9 cellular contexts compared by ENCODE assay signal in genomic region chr3:58299839-58300516, GRCh38. TPM values are rescaled to one million over a fixed set of nuclear protein-coding genes. Genes with fewer than 3 reads are reported as not detected.
DNase-seq lines count a peak whose midpoint lies in the region; ATAC-seq, FAIRE-seq and TF ChIP-seq lines count a peak whose summit lies in the region.
"Had no signal": no experiment of that assay in that cellular context is flagged by ENCODE, and none has a peak within 500 bp of the region (broad histone marks: within the 10 kb centered on the region; RNA-seq: fewer than 3 reads in every experiment).

No MANE protein-coding gene starts in this region.

- H3K56ac ChIP-seq in H1 (replicated peaks; ENCODE audit: insufficient read length, low read depth, low read length): no peak overlapping the region

- H2AFZ ChIP-seq in DND-41 (ENCODE audit: low read depth, low read length) (no peak overlapping the region), H1 (ENCODE audit: low read length) (no peak overlapping the region)

- no peak overlapping the region for H3K27ac ChIP-seq in DND-41 (ENCODE audit: low read length)
- H3K27ac ChIP-seq in H1 (ENCODE audit: low read depth, low read length): no peak overlapping the region

- no peak for ATAC-seq in DND-41 (ENCODE audit: insufficient read depth, low read depth)
- ATAC-seq: left colon had no signal

- peaks cover 16% of the 10 kb centered on the region for H3K27me3 ChIP-seq in DND-41 (ENCODE audit: insufficient read depth, low read length, poor library complexity)
- H3K27me3 ChIP-seq in H1 (replicated peaks in 1 of 4; ENCODE audit: control insufficient read depth in 3 of 4, extremely low read depth in 1 of 4, insufficient read depth in 3 of 4, low read length in 3 of 4): no peaks in the 10 kb centered on the region; a peak in 1 of 7 replicates

- H3K9ac ChIP-seq in DND-41 (ENCODE audit: low read depth, low read length) (no peak overlapping the region), H1 (replicated peaks in 1 of 4; ENCODE audit: extremely low read depth in 1 of 4, low read depth in 3 of 4, low read length in 3 of 4) (no peak overlapping the region)

- no peak overlapping the region for H4K8ac ChIP-seq in H1 (ENCODE audit: extremely low read depth, insufficient read depth, low read length)

- no peak overlapping the region for H2BK20ac ChIP-seq in H1 (ENCODE audit: low read length)

- H3K9me3 ChIP-seq in DND-41 (ENCODE audit: insufficient read depth, low read length, severe bottlenecking): no peaks in the 10 kb centered on the region
- H3K9me3 ChIP-seq in H1 (ENCODE audit: insufficient read depth in 2 of 2, low read depth in 1 of 2, low read length in 1 of 2): no peaks in the 10 kb centered on the region

- no peaks in the 10 kb centered on the region for H3K23me2 ChIP-seq in H1 (ENCODE audit: low read depth, low read length)

- H3K4me3 ChIP-seq in DND-41 (ENCODE audit: low read depth in 1 of 2, low read length in 2 of 2) (no peak overlapping the region), H1 (ENCODE audit: extremely low read depth in 1 of 4, insufficient read depth in 2 of 4, low read depth in 3 of 4, low read length in 4 of 4) (no peak overlapping the region)

- H3K36me3 ChIP-seq in DND-41 (ENCODE audit: insufficient read depth, low read length) (no peaks in the 10 kb centered on the region), H1 (ENCODE audit: control insufficient read depth in 2 of 4, insufficient read depth in 4 of 4, low read length in 3 of 4) (no peaks in the 10 kb centered on the region)

- H3K79me2 ChIP-seq in DND-41 (ENCODE audit: insufficient read depth, low read length): no peaks in the 10 kb centered on the region
- no peaks in the 10 kb centered on the region for H3K79me2 ChIP-seq in H1 (ENCODE audit: control insufficient read depth in 1 of 2, insufficient read depth in 2 of 2, low read length in 2 of 2)

- TF ChIP-seq CTCF in DND-41 (IDR thresholded peaks at IDR 0.05; ENCODE audit: borderline replicate concordance, extremely low read depth, low read length, poor library complexity, severe bottlenecking) (peak; percentile 51), H1 (IDR thresholded peaks at IDR 0.05; ENCODE audit: control extremely low read depth in 1 of 3, insufficient read depth in 1 of 3, low read depth in 1 of 3, low read length in 3 of 3) (peak in 2 of 3 experiments; percentile 42 to 44; a peak in 2 of 4 replicates), osteocyte (IDR thresholded peaks at IDR 0.05) (peak; percentile 76)

- no peak overlapping the region for H2BK12ac ChIP-seq in H1 (ENCODE audit: low read depth, low read length)

- H3K4me2 ChIP-seq in DND-41 (ENCODE audit: insufficient read depth, low read length) (no peak overlapping the region), H1 (ENCODE audit: insufficient read depth in 1 of 2, low read depth in 2 of 2, low read length in 2 of 2) (peak overlapping the region in 1 of 2 experiments; percentile 6; a peak in 1 of 4 replicates)

- no peak overlapping the region for H4K5ac ChIP-seq in H1 (ENCODE audit: insufficient read length, low read depth, low read length)

- TF ChIP-seq RAD21 in H1 (IDR thresholded peaks at IDR 0.05 in 1 of 2, conservative IDR thresholded peaks at IDR 0.05 in 1 of 2; ENCODE audit: low read depth in 2 of 2, low read length in 2 of 2): peak; percentile 68 to 76

- TF ChIP-seq EP300 in H1 (IDR thresholded peaks at IDR 0.05; ENCODE audit: borderline replicate concordance in 1 of 2, low read depth in 2 of 2, low read length in 2 of 2): no peak

- no peak overlapping the region for H3K23ac ChIP-seq in H1 (ENCODE audit: insufficient read length)

- no peak overlapping the region for H2BK15ac ChIP-seq in H1 (ENCODE audit: low read length)

- no peaks in the 10 kb centered on the region for H3K36me3 Mint-ChIP-seq in osteocyte (ENCODE audit: unreplicated experiment)

- DNase-seq in DND-41 (no peak), M059J (ENCODE audit: low read depth) (peak; percentile 31), H1 (ENCODE audit: low read depth in 1 of 2, low spot score in 2 of 2) (peak in 1 of 2 experiments; percentile 53), osteocyte (ENCODE audit: extremely low spot score, unreplicated experiment) (no peak), iPS-NIHi11 (ENCODE audit: low spot score) (no peak), GM19240 (ENCODE audit: insufficient read length, low spot score) (no peak), epidermal melanocyte (ENCODE audit: insufficient read length, low spot score) (no peak)
- no peak for DNase-seq in effector CD8-positive, alpha-beta T cell (lab: John Stamatoyannopoulos, UW)
- DNase-seq: left colon had no signal

- no peak overlapping the region for H3K4ac ChIP-seq in H1 (replicated peaks; ENCODE audit: insufficient read length, low read depth, low read length)

- no peak overlapping the region for H3K27ac Mint-ChIP-seq in osteocyte (ENCODE audit: unreplicated experiment)

- no peak overlapping the region for H3K4me3 Mint-ChIP-seq in osteocyte (ENCODE audit: unreplicated experiment)

- no peak overlapping the region for H3K18ac ChIP-seq in H1 (ENCODE audit: extremely low read depth, low read length)

- H3K79me1 ChIP-seq in H1 (ENCODE audit: low read depth, low read length): no peaks in the 10 kb centered on the region

- H3K4me1 Mint-ChIP-seq in osteocyte (ENCODE audit: unreplicated experiment): peaks cover 6% of the 10 kb centered on the region

- no peaks in the 10 kb centered on the region for H3K4me1 ChIP-seq in DND-41 (ENCODE audit: insufficient read depth, low read length)
- H3K4me1 ChIP-seq in H1 (replicated peaks in 1 of 4; ENCODE audit: control insufficient read depth in 3 of 4, insufficient read depth in 4 of 4, low read length in 3 of 4): peaks cover 0 to 3% (median 0%) of the 10 kb centered on the region in 4 experiments; a peak in 1 of 7 replicates

- H3K9me3 Mint-ChIP-seq in osteocyte (ENCODE audit: unreplicated experiment): no peaks in the 10 kb centered on the region

- H2BK5ac ChIP-seq in H1 (ENCODE audit: low read depth, low read length): no peak overlapping the region

- no peak overlapping the region for H3K14ac ChIP-seq in H1 (ENCODE audit: insufficient read length)

- 32% methylated on average over 8 of the region's 8 CpGs; no CpG with 5 or more reads in 1 of the 2 experiments for WGBS in H1 (ENCODE audit: extremely low coverage in 1 of 2, insufficient coverage in 1 of 2, insufficient read length in 1 of 2, insufficient replicate concordance in 2 of 2, low coverage in 1 of 2, low lambda C conversion rate in 2 of 2, missing lambda C conversion rate in 1 of 2), 2 experiments

- CTCF ChIA-PET in H1 (lab: Charles Lee; ENCODE audit: partially characterized antibody): interaction anchor here (0.5 to 14.4 kb wide), 30 partner anchors 7 to 1000 kb away, joined by 3 to 177 read pairs (median 4); partner anchors contain the start of genes ABHD6, DNASE1L3, HTD2 and RPP14

- H3K27me3 Mint-ChIP-seq in osteocyte (ENCODE audit: unreplicated experiment): peaks cover 26% of the 10 kb centered on the region

- no peak for TF ChIP-seq POLR2A in H1 (IDR thresholded peaks at IDR 0.05; ENCODE audit: control extremely low read depth in 1 of 2, low read depth in 2 of 2, low read length in 2 of 2)

- H2BK120ac ChIP-seq in H1 (replicated peaks; ENCODE audit: low read depth, low read length): no peak overlapping the region

- FAIRE-seq in H1 (lab: Jason Lieb, UNC): no peak

- H4K20me1 ChIP-seq in DND-41 (ENCODE audit: insufficient read depth, low read length): no peaks in the 10 kb centered on the region
- H4K20me1 ChIP-seq in H1 (replicated peaks in 1 of 2; ENCODE audit: control insufficient read depth in 1 of 2, insufficient read depth in 2 of 2, low read length in 2 of 2): no peaks in the 10 kb centered on the region

- POLR2A ChIA-PET in H1 (lab: Charles Lee; ENCODE audit: partially characterized antibody): interaction anchor here (0.8 to 1.4 kb wide), 3 partner anchors 61 to 112 kb away, joined by 4 to 5 read pairs (median 4); no protein-coding TSS in a partner anchor

- H2AK5ac ChIP-seq in H1 (ENCODE audit: low read depth, low read length): no peak overlapping the region

- H4K91ac ChIP-seq in H1 (replicated peaks; ENCODE audit: insufficient read length, low read length): no peak overlapping the region

RNA-seq across cellular contexts. Expression of gene RPP14, which starts 6.1 kb away (rescaled TPM):
- total RNA-seq in M059J (2014; rRNA removed; shearing (Covaris generic)): 12.2 and 14.6 TPM in 2 replicates
- 19.8 and 23.4 TPM in 2 replicates for total RNA-seq in H1 (2021; fragmentation: NEBNext Ultra II Directional; extraction: Animal tissue kit (Norgen Biotek cat#: 25700))
- polyA plus RNA-seq in H1 (2011; rRNA removed): 6.9 and 11.7 TPM in 2 replicates
- polyA plus RNA-seq in H1 (2011; cell fraction: cytosol; rRNA removed): 14.7 TPM
- polyA plus RNA-seq in H1 (2011; cell fraction: nucleus; rRNA removed): 6.2 TPM
- 9.6 to 13.0 TPM (median 10.4 TPM) in 4 replicates for polyA plus RNA-seq in H1 (2012, experiment 1 of 2)
- 4.4 TPM for polyA plus RNA-seq in H1 (2012, experiment 2 of 2)
- 14.6 TPM for polyA plus RNA-seq in H1 (2013, experiment 1 of 2)
- polyA plus RNA-seq in H1 (2013, experiment 2 of 2): 14.7 TPM
- polyA minus RNA-seq in H1 (2011; rRNA and poly(A)+ RNA removed): 7.8 and 16.6 TPM in 2 replicates
- 4.1 TPM for polyA minus RNA-seq in H1 (2011; cell fraction: cytosol; rRNA and poly(A)+ RNA removed)
- polyA minus RNA-seq in H1 (2011; cell fraction: nucleus; rRNA and poly(A)+ RNA removed): 10.2 TPM
- 14.2 and 17.9 TPM in 2 replicates for total RNA-seq in osteocyte

RNA-seq across cellular contexts. Expression of gene HTD2, which starts 6.3 kb away (rescaled TPM):
- 10.4 and 10.6 TPM in 2 replicates for total RNA-seq in M059J (2014; rRNA removed; shearing (Covaris generic))
- 10.3 and 10.8 TPM in 2 replicates for total RNA-seq in H1 (2021; fragmentation: NEBNext Ultra II Directional; extraction: Animal tissue kit (Norgen Biotek cat#: 25700))
- polyA plus RNA-seq in H1 (2011; rRNA removed): 5.6 and 8.8 TPM in 2 replicates
- 9.4 TPM for polyA plus RNA-seq in H1 (2011; cell fraction: cytosol; rRNA removed)
- 2.5 TPM for polyA plus RNA-seq in H1 (2011; cell fraction: nucleus; rRNA removed)
- polyA plus RNA-seq in H1 (2012, experiment 1 of 2): 8.1 to 9.9 TPM (median 8.7 TPM) in 4 replicates
- 6.8 TPM for polyA plus RNA-seq in H1 (2012, experiment 2 of 2)
- polyA plus RNA-seq in H1 (2013, experiment 1 of 2): 2.4 TPM
- 3.2 TPM for polyA plus RNA-seq in H1 (2013, experiment 2 of 2)
- 10.8 TPM in 2 replicates for polyA minus RNA-seq in H1 (2011; rRNA and poly(A)+ RNA removed)
- 1.0 TPM for polyA minus RNA-seq in H1 (2011; cell fraction: cytosol; rRNA and poly(A)+ RNA removed)
- 3.2 TPM for polyA minus RNA-seq in H1 (2011; cell fraction: nucleus; rRNA and poly(A)+ RNA removed)
- total RNA-seq in osteocyte: 3.2 and 7.7 TPM in 2 replicates

RNA-seq across cellular contexts. Expression of gene PXK, which starts 32.7 kb away (rescaled TPM):
- total RNA-seq in M059J (2014; rRNA removed; shearing (Covaris generic)): 27.1 and 32.2 TPM in 2 replicates
- 6.2 and 7.1 TPM in 2 replicates for total RNA-seq in H1 (2021; fragmentation: NEBNext Ultra II Directional; extraction: Animal tissue kit (Norgen Biotek cat#: 25700))
- polyA plus RNA-seq in H1 (2011; rRNA removed): 3.5 and 3.6 TPM in 2 replicates
- 5.2 TPM for polyA plus RNA-seq in H1 (2011; cell fraction: cytosol; rRNA removed)
- polyA plus RNA-seq in H1 (2011; cell fraction: nucleus; rRNA removed): 6.3 TPM
- 5.0 to 5.9 TPM (median 5.2 TPM) in 4 replicates for polyA plus RNA-seq in H1 (2012, experiment 1 of 2)
- 2.0 TPM for polyA plus RNA-seq in H1 (2012, experiment 2 of 2)
- polyA plus RNA-seq in H1 (2013, experiment 1 of 2): 5.1 TPM
- polyA plus RNA-seq in H1 (2013, experiment 2 of 2): 5.1 TPM
- polyA minus RNA-seq in H1 (2011; rRNA and poly(A)+ RNA removed): 5.7 and 6.0 TPM in 2 replicates
- polyA minus RNA-seq in H1 (2011; cell fraction: cytosol; rRNA and poly(A)+ RNA removed): 3.6 TPM
- 6.3 TPM for polyA minus RNA-seq in H1 (2011; cell fraction: nucleus; rRNA and poly(A)+ RNA removed)
- total RNA-seq in osteocyte: 37.0 and 39.1 TPM in 2 replicates
